Comparison of ENCODE assay signal across 15 cellular contexts in the genomic region with DNA sequence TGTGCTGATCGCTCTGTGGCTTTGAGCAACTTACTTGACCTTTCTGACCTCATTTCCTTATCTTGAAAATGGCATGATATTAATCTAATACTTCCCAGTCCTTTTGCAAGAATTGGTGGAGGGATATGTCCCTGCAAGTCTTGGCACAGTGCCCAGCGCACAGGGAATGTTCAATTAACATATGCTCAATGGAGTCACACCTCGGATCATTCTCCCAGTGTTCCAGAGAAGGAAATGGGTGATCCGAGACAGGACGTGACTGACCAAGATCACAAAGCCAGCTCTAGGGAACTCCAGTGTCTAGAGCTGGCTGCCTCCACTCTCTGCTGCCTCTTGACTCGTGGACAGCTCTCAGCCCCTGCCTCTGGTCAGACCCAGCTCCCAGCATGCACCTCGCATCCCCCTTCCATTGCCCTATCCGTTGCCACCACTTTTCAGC. TPM values are rescaled to one million over a fixed set of nuclear protein-coding genes. Genes with fewer than 3 reads are reported as not detected.
DNase-seq lines count a peak whose midpoint lies in the region; ATAC-seq and TF ChIP-seq lines count a peak whose summit lies in the region.
"Had no signal": no experiment of that assay in that cellular context is flagged by ENCODE, and none has a peak within 500 bp of the region (broad histone marks: within the 10 kb centered on the region; RNA-seq: fewer than 3 reads in every experiment).

No MANE protein-coding gene starts in this region.

- H3K27ac Mint-ChIP-seq in WTC11, result no peak overlapping the region
- H3K27ac Mint-ChIP-seq in activated CD8-positive, alpha-beta T cell treated with anti-CD3 and anti-CD28 coated beads, Interleukin-2, amount 10 ng/mL, durations not matched to agents 7 days and 5 days, result no peak overlapping the region
- H3K27ac Mint-ChIP-seq: CD4-positive, alpha-beta memory T cell had no signal

- no peaks in the 10 kb centered on the region for H3K36me3 ChIP-seq in H7 (replicated peaks; ENCODE audit: control insufficient read depth, insufficient read depth, low read length)
- no peaks in the 10 kb centered on the region for H3K36me3 ChIP-seq in prostate gland

- no peak for TF ChIP-seq POLR2A in prostate gland (IDR thresholded peaks at IDR 0.05)

- H3K9me3 ChIP-seq in prostate gland, result no peaks in the 10 kb centered on the region

- ATAC-seq in WTC11, result no peak
- no peak for ATAC-seq in left cardiac atrium
- no peak for ATAC-seq in activated CD8-positive, alpha-beta T cell treated with anti-CD3 and anti-CD28 coated beads, Interleukin-2, amount 10 ng/mL, durations not matched to agents 7 days and 5 days
- no peak for ATAC-seq in GM21360 (IDR thresholded peaks at IDR 0.05; ENCODE audit: unreplicated experiment)
- ATAC-seq: stimulated activated naive B cell treated with anti-CD40 and anti-IgM and Interleukin-4, amounts not matched to agents 10 μg/mL and 1 μg/mL and 100 μg/mL, for 72 hours had no signal

- no peaks in the 10 kb centered on the region for H3K9me3 Mint-ChIP-seq in WTC11
- H3K9me3 Mint-ChIP-seq in activated CD8-positive, alpha-beta T cell treated with anti-CD3 and anti-CD28 coated beads, Interleukin-2, amount 10 ng/mL, durations not matched to agents 7 days and 5 days (ENCODE audit: insufficient read depth), result no peaks in the 10 kb centered on the region
- H3K9me3 Mint-ChIP-seq: activated naive CD4-positive, alpha-beta T cell treated with anti-CD3 and anti-CD28 coated beads, Interleukin-2, amount 50 U/mL, for 24 hours; stimulated activated naive B cell treated with anti-CD40 and anti-IgM and Interleukin-4, amounts not matched to agents 10 μg/mL and 1 μg/mL and 100 μg/mL, for 72 hours had no signal

- H3K27me3 Mint-ChIP-seq in WTC11 (ENCODE audit: low read depth), result peaks cover 62% of the 10 kb centered on the region
- H3K27me3 Mint-ChIP-seq in activated CD8-positive, alpha-beta T cell treated with anti-CD3 and anti-CD28 coated beads, Interleukin-2, amount 10 ng/mL, durations not matched to agents 7 days and 5 days (ENCODE audit: low read depth), result peaks cover 54% of the 10 kb centered on the region

- H3K4me3 ChIP-seq in H7 (ENCODE audit: insufficient read depth, low read depth, low read length), result no peak overlapping the region
- peak overlapping the region in 1 of 2 donors; percentile 69 for H3K4me3 ChIP-seq in prostate gland

- DNase-seq in H7 (peak; percentile 42), WTC11 (ENCODE audit: low spot score) (no peak), left cardiac atrium (peak; percentile 73), prostate gland (ENCODE audit: low spot score) (no peak), inferior parietal cortex (ENCODE audit: extremely low spot score) (no peak), NCI-H526 treated with DMSO at 0.1 percent for 48 hours (lab: John Stamatoyannopoulos, UW) (no peak)
- DNase-seq in activated CD8-positive, alpha-beta T cell treated with anti-CD3 and anti-CD28 coated beads, Interleukin-2, amount 10 ng/mL, durations not matched to agents 7 days and 5 days, result no peak
- DNase-seq: CD4-positive, alpha-beta memory T cell; NCI-H1417 treated with DMSO at 0.1 percent for 48 hours; stimulated activated CD4-positive, alpha-beta T cell treated with anti-CD3 and anti-CD28 coated beads, Interleukin-2, amount 100 ng/mL, for 24 hours; stimulated activated naive B cell treated with anti-CD40 and anti-IgM and Interleukin-4, amounts not matched to agents 10 μg/mL and 1 μg/mL and 100 μg/mL, for 72 hours had no signal

- no peaks in the 10 kb centered on the region for H3K36me3 Mint-ChIP-seq in WTC11
- H3K36me3 Mint-ChIP-seq in activated CD8-positive, alpha-beta T cell treated with anti-CD3 and anti-CD28 coated beads, Interleukin-2, amount 10 ng/mL, durations not matched to agents 7 days and 5 days (ENCODE audit: low read depth), result no peaks in the 10 kb centered on the region
- H3K36me3 Mint-ChIP-seq: activated naive CD4-positive, alpha-beta T cell treated with anti-CD3 and anti-CD28 coated beads, Interleukin-2, amount 50 U/mL, for 24 hours; CD4-positive, alpha-beta memory T cell had no signal

- WGBS in prostate gland, result 52% methylated on average over 8 of the region's 8 CpGs

- H3K4me3 Mint-ChIP-seq in WTC11, result peak overlapping the region; percentile 63
- H3K4me3 Mint-ChIP-seq in activated CD8-positive, alpha-beta T cell treated with anti-CD3 and anti-CD28 coated beads, Interleukin-2, amount 10 ng/mL, durations not matched to agents 7 days and 5 days, result no peak overlapping the region
- H3K4me3 Mint-ChIP-seq: activated naive CD4-positive, alpha-beta T cell treated with anti-CD3 and anti-CD28 coated beads, Interleukin-2, amount 50 U/mL, for 24 hours had no signal

- POLR2A ChIA-PET in WTC11 (lab: Charles Lee), result no interaction called here
- POLR2A ChIA-PET in activated CD8-positive, alpha-beta T cell treated with anti-CD3 and anti-CD28 coated beads, Interleukin-2, amount 10 ng/mL, durations not matched to agents 7 days and 5 days (lab: Charles Lee), result no interaction called here

- H3K27me3 ChIP-seq in H7 (ENCODE audit: control insufficient read depth, insufficient read depth, low read length), result peaks cover 35% of the 10 kb centered on the region
- no peaks in the 10 kb centered on the region for H3K27me3 ChIP-seq in prostate gland (replicated peaks; ENCODE audit: insufficient read depth)

- H3K4me1 ChIP-seq in prostate gland (replicated peaks), result peaks cover 7% of the 10 kb centered on the region

- intact Hi-C loops in left cardiac atrium (cut with DNase I), result no loop called here
- intact Hi-C loops in prostate gland (cut with DNase I), result no loop called here

- peak overlapping the region; percentile 96 to 98 for H3K27ac ChIP-seq in prostate gland

- TF ChIP-seq CTCF in WTC11 (IDR thresholded peaks at IDR 0.05) (no peak), prostate gland (IDR thresholded peaks at IDR 0.05) (no peak)

- CTCF ChIA-PET in WTC11 (lab: Charles Lee), result interaction anchor here (1.1 kb wide), 1 partner anchor 412 kb away, joined by 3 read pairs; no protein-coding TSS in a partner anchor
- CTCF ChIA-PET in activated CD8-positive, alpha-beta T cell treated with anti-CD3 and anti-CD28 coated beads, Interleukin-2, amount 10 ng/mL, durations not matched to agents 7 days and 5 days (lab: Charles Lee), result interaction anchor here (1.0 kb wide), 1 partner anchor 206 kb away, joined by 3 read pairs; no protein-coding TSS in a partner anchor

- peaks cover 26% of the 10 kb centered on the region for H3K4me1 Mint-ChIP-seq in WTC11
- peaks cover 18% of the 10 kb centered on the region for H3K4me1 Mint-ChIP-seq in activated CD8-positive, alpha-beta T cell treated with anti-CD3 and anti-CD28 coated beads, Interleukin-2, amount 10 ng/mL, durations not matched to agents 7 days and 5 days (ENCODE audit: low read depth)

TF ChIP-seq in WTC11, 78 proteins besides CTCF, POLR2A, EP300 and RAD21 (continues in another document):
- TF ChIP-seq, protein P1, sequence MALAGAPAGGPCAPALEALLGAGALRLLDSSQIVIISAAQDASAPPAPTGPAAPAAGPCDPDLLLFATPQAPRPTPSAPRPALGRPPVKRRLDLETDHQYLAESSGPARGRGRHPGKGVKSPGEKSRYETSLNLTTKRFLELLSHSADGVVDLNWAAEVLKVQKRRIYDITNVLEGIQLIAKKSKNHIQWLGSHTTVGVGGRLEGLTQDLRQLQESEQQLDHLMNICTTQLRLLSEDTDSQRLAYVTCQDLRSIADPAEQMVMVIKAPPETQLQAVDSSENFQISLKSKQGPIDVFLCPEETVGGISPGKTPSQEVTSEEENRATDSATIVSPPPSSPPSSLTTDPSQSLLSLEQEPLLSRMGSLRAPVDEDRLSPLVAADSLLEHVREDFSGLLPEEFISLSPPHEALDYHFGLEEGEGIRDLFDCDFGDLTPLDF (CRISPR knock-in tag; IDR thresholded peaks at IDR 0.05), result no peak
- no peak for TF ChIP-seq NFATC4 (CRISPR knock-in tag; IDR thresholded peaks at IDR 0.05)
- no peak for TF ChIP-seq FOXP1 (CRISPR knock-in tag; IDR thresholded peaks at IDR 0.05; ENCODE audit: borderline replicate concordance)

RNA-seq across cellular contexts. Expression of gene CDC42EP5, which starts 3.6 kb away (rescaled TPM):
- 0.70 and 4.3 TPM in 2 replicates for total RNA-seq in H7 (2014; rRNA removed; shearing (Covaris generic))
- total RNA-seq in WTC11 (2021) (11.5 to 19.8 TPM (median 18.3 TPM) in 3 replicates), left cardiac atrium (10 to 100 TPM; 13.0 to 25.0 TPM), prostate gland (100 to 1,000 TPM; 102 to 193 TPM)
- not detected for total RNA-seq in activated CD8-positive, alpha-beta T cell treated with anti-CD3 and anti-CD28 coated beads, Interleukin-2, amount 10 ng/mL, durations not matched to agents 7 days and 5 days
- total RNA-seq: CD4-positive, alpha-beta memory T cell had no signal

RNA-seq across cellular contexts. Expression of gene LENG9, which starts 5.9 kb away (rescaled TPM):
- 3.5 and 7.9 TPM in 2 replicates for total RNA-seq in H7 (2014; rRNA removed; shearing (Covaris generic))
- total RNA-seq in WTC11 (2021) (6.1 to 7.5 TPM (median 6.9 TPM) in 3 replicates), left cardiac atrium (1 to 10 TPM; 3.3 to 5.4 TPM), prostate gland (10 to 100 TPM; 18.6 to 22.2 TPM)
- 1 to 10 TPM; 5.3 to 5.6 TPM for total RNA-seq in activated CD8-positive, alpha-beta T cell treated with anti-CD3 and anti-CD28 coated beads, Interleukin-2, amount 10 ng/mL, durations not matched to agents 7 days and 5 days

RNA-seq across cellular contexts. Expression of gene LENG8, which starts 20.5 kb away (rescaled TPM):
- total RNA-seq in H7 (2014; rRNA removed; shearing (Covaris generic)), result 25.3 and 30.7 TPM in 2 replicates
- total RNA-seq in WTC11 (2021), result 175 to 187 TPM (median 187 TPM) in 3 replicates
- 10 to 100 TPM; 66.6 to 76.5 TPM for total RNA-seq in left cardiac atrium
- 100 to 1,000 TPM; 111 to 292 TPM for total RNA-seq in prostate gland
- 100 to 1,000 TPM; 171 to 181 TPM for total RNA-seq in activated CD8-positive, alpha-beta T cell treated with anti-CD3 and anti-CD28 coated beads, Interleukin-2, amount 10 ng/mL, durations not matched to agents 7 days and 5 days

RNA-seq across cellular contexts. Expression of gene LAIR2, which starts 33.1 kb away (rescaled TPM):
- not detected in 2 replicates for total RNA-seq in H7 (2014; rRNA removed; shearing (Covaris generic))
- total RNA-seq in WTC11 (2021), result not detected in 3 replicates
- 1 to 10 TPM in 1 of 2 donors, not detected in 1; 1.1 TPM for total RNA-seq in left cardiac atrium
- not detected for total RNA-seq in prostate gland
- total RNA-seq in activated CD8-positive, alpha-beta T cell treated with anti-CD3 and anti-CD28 coated beads, Interleukin-2, amount 10 ng/mL, durations not matched to agents 7 days and 5 days, result 1 to 10 TPM; 1.4 to 1.6 TPM
- total RNA-seq: fibroblast of villous mesenchyme, omental fat pad had no signal

RNA-seq across cellular contexts. Expression of gene TTYH1, which starts 54.3 kb away (rescaled TPM):
- 13.4 and 17.7 TPM in 2 replicates for total RNA-seq in H7 (2014; rRNA removed; shearing (Covaris generic))
- total RNA-seq in WTC11 (2021) (35.9 to 38.2 TPM (median 37.1 TPM) in 3 replicates), left cardiac atrium (1 to 10 TPM; 1.9 to 3.0 TPM), prostate gland (100 to 1,000 TPM in 1 of 2 donors, 1 to 10 TPM in 1; 1.8 to 136 TPM)
- total RNA-seq in activated CD8-positive, alpha-beta T cell treated with anti-CD3 and anti-CD28 coated beads, Interleukin-2, amount 10 ng/mL, durations not matched to agents 7 days and 5 days, result 1 to 10 TPM in 1 of 2 experiments, under 1 TPM in 1; 0.99 to 1.3 TPM
- total RNA-seq: CD4-positive, alpha-beta memory T cell; fibroblast of villous mesenchyme had no signal

Comparison
In these comparisons a context has a peak if more than half of its experiments do, and no peak if none do; other contexts are left out.
1. DNase-seq: peak in H7 (single experiment) and left cardiac atrium (single experiment); none in WTC11 (single experiment), prostate gland (single experiment), inferior parietal cortex (single experiment), activated CD8-positive, alpha-beta T cell treated with anti-CD3 and anti-CD28 coated beads, Interleukin-2, amount 10 ng/mL, durations not matched to agents 7 days and 5 days (single experiment) and NCI-H526 treated with DMSO at 0.1 percent for 48 hours (single experiment).